In genomic region chr2:179525340-179525739, GRCh38 we compare ENCODE assay signal across 25 cellular contexts.
"Had no signal": no experiment of that assay in that cellular context is flagged by ENCODE, and none has a peak within 500 bp of the region (broad histone marks: within the 10 kb centered on the region; RNA-seq: fewer than 3 reads in every experiment).

No MANE protein-coding gene starts in this region.

- H3K27ac ChIP-seq: body of pancreas, cardiac muscle cell, heart left ventricle, lower lobe of right lung, sigmoid colon, spleen, suprapubic skin, tibial artery, upper lobe of right lung had no signal

- H3K4me1 ChIP-seq: body of pancreas, lower lobe of right lung, sigmoid colon, spleen, suprapubic skin, tibial artery, upper lobe of right lung had no signal

- ATAC-seq: activated CD4-positive, alpha-beta T cell treated with anti-CD3 and anti-CD28 coated beads for 36 hours; activated CD8-positive, alpha-beta memory T cell treated with anti-CD3 and anti-CD28 coated beads, Interleukin-2, amount 10 ng/mL, durations not matched to agents 7 days and 5 days; activated CD8-positive, alpha-beta T cell treated with anti-CD3 and anti-CD28 coated beads, Interleukin-2, amount 10 ng/mL, durations not matched to agents 7 days and 5 days; activated T-cell treated with anti-CD3 and anti-CD28 coated beads, Interleukin-2, amount 50 U/mL, for 72 hours; body of pancreas; heart left ventricle; lower lobe of right lung; natural killer cell treated with Interleukin-12 subunit alpha and Interleukin-12 subunit beta and Interleukin-15 and Interleukin-18, amount 100 ng/mL, for 72 hours; upper lobe of right lung had no signal

- H3K36me3 ChIP-seq: cardiac muscle cell, heart left ventricle, lower lobe of right lung, sigmoid colon, spleen, suprapubic skin, tibial artery, upper lobe of right lung had no signal

- H3K4me3 ChIP-seq: body of pancreas, cardiac muscle cell, heart left ventricle, lower lobe of right lung, sigmoid colon, spleen, suprapubic skin, tibial artery, upper lobe of right lung had no signal

- DNase-seq: activated CD4-positive, alpha-beta T cell treated with anti-CD3 and anti-CD28 coated beads for 36 hours; activated CD4-positive, CD25-positive, alpha-beta regulatory T cell; activated CD8-positive, alpha-beta memory T cell treated with anti-CD3 and anti-CD28 coated beads, Interleukin-2, amount 10 ng/mL, durations not matched to agents 7 days and 5 days; activated CD8-positive, alpha-beta T cell treated with anti-CD3 and anti-CD28 coated beads, Interleukin-2, amount 10 ng/mL, durations not matched to agents 7 days and 5 days; activated naive CD4-positive, alpha-beta T cell; activated T-cell treated with anti-CD3 and anti-CD28 coated beads for 4 hours; activated T-cell treated with anti-CD3 and anti-CD28 coated beads, Interleukin-2, amount 50 U/mL, for 72 hours; anterior cingulate cortex; body of pancreas; foreskin fibroblast; heart left ventricle; hypothalamus; immature natural killer cell; kidney; lower lobe of right lung; mesenchymal stem cell; sigmoid colon; spleen; stimulated activated naive CD4-positive, alpha-beta T cell; T-helper 1 cell; tibial artery; upper lobe of right lung had no signal

- H3K9me3 ChIP-seq: body of pancreas, heart left ventricle, lower lobe of right lung, sigmoid colon, spleen, suprapubic skin, tibial artery, upper lobe of right lung had no signal

- H3K27me3 ChIP-seq: body of pancreas, cardiac muscle cell, heart left ventricle, sigmoid colon, spleen, suprapubic skin, tibial artery, upper lobe of right lung had no signal
